Comparison of ENCODE assay signal across 28 cellular contexts in the genomic region with DNA sequence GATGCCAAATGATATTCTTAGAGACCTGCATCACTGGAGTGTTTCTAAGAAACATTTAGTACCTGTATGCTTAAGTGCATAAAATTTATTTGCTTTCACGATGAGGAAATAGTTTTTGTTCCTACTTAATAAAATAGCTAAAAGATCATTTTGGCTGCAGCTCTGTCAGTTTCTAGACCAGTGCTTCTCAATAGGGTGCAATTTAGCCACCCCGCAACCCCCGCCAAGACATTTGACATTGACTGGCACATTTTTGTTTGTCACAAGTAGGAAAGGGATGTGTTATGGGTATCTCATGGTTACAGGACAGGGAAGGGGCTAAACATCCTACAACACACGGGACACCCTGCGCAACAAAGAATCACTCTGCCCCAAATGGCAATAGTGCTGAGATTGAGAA.
"Had no signal": no experiment of that assay in that cellular context is flagged by ENCODE, and none has a peak within 500 bp of the region (broad histone marks: within the 10 kb centered on the region; RNA-seq: fewer than 3 reads in every experiment).

No MANE protein-coding gene starts in this region.

- H3K27ac Mint-ChIP-seq: activated CD4-positive, alpha-beta memory T cell treated with anti-CD3 and anti-CD28 coated beads for 36 hours; activated CD4-positive, alpha-beta T cell treated with anti-CD3 and anti-CD28 coated beads for 36 hours; activated CD4-positive, alpha-beta T cell treated with anti-CD3 and anti-CD28 coated beads, Interleukin-2, amount 10 ng/mL, durations not matched to agents 24 days and 14 days; activated naive CD4-positive, alpha-beta T cell treated with anti-CD3 and anti-CD28 coated beads, Interleukin-2, amount 10 ng/mL, durations not matched to agents 7 days and 5 days; activated naive CD4-positive, alpha-beta T cell treated with anti-CD3 and anti-CD28 coated beads, Interleukin-2, amount 50 U/mL, for 72 hours; activated naive CD8-positive, alpha-beta T cell treated with anti-CD3 and anti-CD28 coated beads, Interleukin-2, amount 10 ng/mL, durations not matched to agents 7 days and 5 days; activated T-cell treated with anti-CD3 and anti-CD28 coated beads, Interleukin-2, amount 50 U/mL, for 24 hours; activated T-cell treated with anti-CD3 and anti-CD28 coated beads, Interleukin-2, amount 50 U/mL, for 72 hours; endodermal cell had no signal

- DNase-seq: activated CD4-positive, alpha-beta memory T cell treated with anti-CD3 and anti-CD28 coated beads for 36 hours; activated CD4-positive, alpha-beta T cell treated with anti-CD3 and anti-CD28 coated beads for 36 hours; activated CD4-positive, alpha-beta T cell treated with anti-CD3 and anti-CD28 coated beads, Interleukin-2, amount 10 ng/mL, durations not matched to agents 24 days and 14 days; activated CD4-positive, CD25-positive, alpha-beta regulatory T cell; activated CD4-positive, CD25-positive, alpha-beta regulatory T cell treated with anti-CD3 and anti-CD28 coated beads, Interleukin-2, amount 50 U/mL, for 72 hours; activated CD8-positive, alpha-beta memory T cell treated with anti-CD3 and anti-CD28 coated beads, Interleukin-2, amount 50 U/mL, for 48 hours; activated gamma-delta T cell; activated naive CD4-positive, alpha-beta T cell; activated naive CD4-positive, alpha-beta T cell treated with anti-CD3 and anti-CD28 coated beads, Interleukin-2, amount 10 ng/mL, durations not matched to agents 7 days and 5 days; activated naive CD8-positive, alpha-beta T cell treated with anti-CD3 and anti-CD28 coated beads, Interleukin-2, amount 10 ng/mL, durations not matched to agents 7 days and 5 days; activated T-cell treated with anti-CD3 and anti-CD28 coated beads for 4 hours; activated T-cell treated with anti-CD3 and anti-CD28 coated beads, Interleukin-2, amount 50 U/mL, for 24 hours; activated T-cell treated with anti-CD3 and anti-CD28 coated beads, Interleukin-2, amount 50 U/mL, for 72 hours; central memory CD4-positive, alpha-beta T cell; cerebellar nuclear complex; colonic mucosa; effector memory CD4-positive, alpha-beta T cell; endodermal cell; foreskin fibroblast; glutamatergic neuron; heart left ventricle; T-helper 2 cell had no signal

- H3K27me3 Mint-ChIP-seq: activated CD4-positive, alpha-beta memory T cell treated with anti-CD3 and anti-CD28 coated beads for 36 hours; activated naive CD4-positive, alpha-beta T cell treated with anti-CD3 and anti-CD28 coated beads, Interleukin-2, amount 10 ng/mL, durations not matched to agents 7 days and 5 days; activated T-cell treated with anti-CD3 and anti-CD28 coated beads, Interleukin-2, amount 50 U/mL, for 24 hours had no signal

- H3K27ac ChIP-seq: ascending aorta, breast epithelium, cardiac muscle cell, colonic mucosa, heart left ventricle had no signal

- H3K4me1 Mint-ChIP-seq: activated CD4-positive, alpha-beta T cell treated with anti-CD3 and anti-CD28 coated beads for 36 hours; activated CD4-positive, alpha-beta T cell treated with anti-CD3 and anti-CD28 coated beads, Interleukin-2, amount 10 ng/mL, durations not matched to agents 24 days and 14 days; activated naive CD4-positive, alpha-beta T cell treated with anti-CD3 and anti-CD28 coated beads, Interleukin-2, amount 10 ng/mL, durations not matched to agents 7 days and 5 days; activated naive CD8-positive, alpha-beta T cell treated with anti-CD3 and anti-CD28 coated beads, Interleukin-2, amount 10 ng/mL, durations not matched to agents 7 days and 5 days had no signal

- H3K4me3 ChIP-seq: ascending aorta, breast epithelium, cardiac muscle cell, colonic mucosa, heart left ventricle had no signal

- H3K36me3 ChIP-seq: ascending aorta, breast epithelium, cardiac muscle cell, colonic mucosa, heart left ventricle had no signal

- H3K9me3 ChIP-seq: ascending aorta, breast epithelium, colonic mucosa, heart left ventricle had no signal

- H3K4me1 ChIP-seq: ascending aorta, breast epithelium, colonic mucosa had no signal

- ATAC-seq: activated CD4-positive, alpha-beta T cell treated with anti-CD3 and anti-CD28 coated beads for 36 hours; activated naive CD4-positive, alpha-beta T cell treated with anti-CD3 and anti-CD28 coated beads, Interleukin-2, amount 50 U/mL, for 72 hours; activated T-cell treated with anti-CD3 and anti-CD28 coated beads, Interleukin-2, amount 50 U/mL, for 72 hours; esophagus mucosa; heart left ventricle had no signal

- H3K4me3 Mint-ChIP-seq: activated CD4-positive, alpha-beta memory T cell treated with anti-CD3 and anti-CD28 coated beads for 36 hours; activated CD4-positive, alpha-beta T cell treated with anti-CD3 and anti-CD28 coated beads for 36 hours; activated CD4-positive, alpha-beta T cell treated with anti-CD3 and anti-CD28 coated beads, Interleukin-2, amount 10 ng/mL, durations not matched to agents 24 days and 14 days; activated naive CD4-positive, alpha-beta T cell treated with anti-CD3 and anti-CD28 coated beads, Interleukin-2, amount 10 ng/mL, durations not matched to agents 7 days and 5 days; activated naive CD8-positive, alpha-beta T cell treated with anti-CD3 and anti-CD28 coated beads, Interleukin-2, amount 10 ng/mL, durations not matched to agents 7 days and 5 days; activated T-cell treated with anti-CD3 and anti-CD28 coated beads, Interleukin-2, amount 50 U/mL, for 24 hours; activated T-cell treated with anti-CD3 and anti-CD28 coated beads, Interleukin-2, amount 50 U/mL, for 72 hours; endodermal cell had no signal

- H3K9me3 Mint-ChIP-seq: activated CD4-positive, alpha-beta memory T cell treated with anti-CD3 and anti-CD28 coated beads for 36 hours; activated CD4-positive, alpha-beta T cell treated with anti-CD3 and anti-CD28 coated beads, Interleukin-2, amount 10 ng/mL, durations not matched to agents 24 days and 14 days; activated naive CD4-positive, alpha-beta T cell treated with anti-CD3 and anti-CD28 coated beads, Interleukin-2, amount 10 ng/mL, durations not matched to agents 7 days and 5 days; activated naive CD4-positive, alpha-beta T cell treated with anti-CD3 and anti-CD28 coated beads, Interleukin-2, amount 50 U/mL, for 72 hours; activated naive CD8-positive, alpha-beta T cell treated with anti-CD3 and anti-CD28 coated beads, Interleukin-2, amount 10 ng/mL, durations not matched to agents 7 days and 5 days; activated T-cell treated with anti-CD3 and anti-CD28 coated beads, Interleukin-2, amount 50 U/mL, for 24 hours; activated T-cell treated with anti-CD3 and anti-CD28 coated beads, Interleukin-2, amount 50 U/mL, for 72 hours; brain; endodermal cell had no signal

- H3K27me3 ChIP-seq: ascending aorta, breast epithelium, cardiac muscle cell, colonic mucosa, heart left ventricle had no signal

- H3K36me3 Mint-ChIP-seq: activated CD4-positive, alpha-beta memory T cell treated with anti-CD3 and anti-CD28 coated beads for 36 hours; activated naive CD4-positive, alpha-beta T cell treated with anti-CD3 and anti-CD28 coated beads, Interleukin-2, amount 10 ng/mL, durations not matched to agents 7 days and 5 days; activated naive CD4-positive, alpha-beta T cell treated with anti-CD3 and anti-CD28 coated beads, Interleukin-2, amount 50 U/mL, for 72 hours; activated naive CD8-positive, alpha-beta T cell treated with anti-CD3 and anti-CD28 coated beads, Interleukin-2, amount 10 ng/mL, durations not matched to agents 7 days and 5 days; brain had no signal
